ENCODE assay signal across 2 cellular contexts in the genomic region with DNA sequence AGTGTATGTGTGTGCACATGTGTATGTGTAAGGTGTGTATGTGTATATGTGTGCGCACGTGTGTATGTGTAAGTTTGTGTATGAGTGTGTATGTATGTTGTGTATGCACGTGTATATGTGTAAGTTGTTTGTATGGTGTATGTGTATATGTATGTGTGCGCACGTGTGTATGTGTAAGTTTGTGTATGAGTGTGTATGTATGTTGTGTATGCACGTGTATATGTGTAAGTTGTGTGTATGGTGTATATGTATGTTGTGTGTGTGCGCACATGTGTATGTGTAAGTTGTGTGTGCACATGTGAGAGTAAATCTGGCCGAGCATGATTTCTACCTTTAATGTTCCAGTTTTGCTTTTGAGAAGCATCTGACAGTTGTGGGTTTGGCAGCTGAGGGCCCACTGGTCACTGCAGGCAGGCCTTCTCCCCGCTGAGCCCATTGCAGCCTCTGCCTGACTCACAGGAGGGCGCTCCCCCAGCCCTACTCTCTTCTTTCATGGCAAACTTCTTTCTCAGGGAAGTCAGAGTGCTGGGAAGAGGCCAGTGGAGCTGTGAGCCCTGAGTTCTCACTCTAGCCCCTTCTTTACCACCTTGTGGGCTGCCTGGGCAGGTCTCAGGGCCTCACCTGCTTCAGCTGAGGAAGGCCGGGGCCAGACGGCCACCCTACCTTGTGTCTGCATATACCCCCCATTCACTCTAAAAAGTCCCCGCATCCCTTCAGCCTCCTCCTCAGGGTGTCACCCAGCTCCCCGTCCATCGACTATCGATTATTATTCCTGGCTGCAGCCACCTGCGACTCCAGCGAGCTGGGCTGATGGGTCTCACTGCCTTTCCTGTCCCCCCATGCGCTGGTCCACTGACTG.
A peak's percentile ranks its signal among the peaks of the same experiment; 100 is the strongest.
TF ChIP-seq lines count a peak whose summit lies in the region.

No MANE protein-coding gene starts in this region.

TF ChIP-seq in HEK293, 187 proteins besides CTCF, POLR2A, EP300 and RAD21:
- TF ChIP-seq ZNF202 (tag by site-specific recombination; IDR thresholded peaks at IDR 0.05; ENCODE audit: borderline replicate concordance) (no peak), KLF7 (tag by site-specific recombination; IDR thresholded peaks at IDR 0.05; ENCODE audit: borderline replicate concordance) (0 out of 2 replicates have a peak, but pooled peaks have one; percentile 0), ZBTB17 (tag by site-specific recombination; IDR thresholded peaks at IDR 0.05) (peak; percentile 73)

TF ChIP-seq in HepG2, 621 proteins besides CTCF, POLR2A, EP300 and RAD21:
- TF ChIP-seq, protein P1, sequence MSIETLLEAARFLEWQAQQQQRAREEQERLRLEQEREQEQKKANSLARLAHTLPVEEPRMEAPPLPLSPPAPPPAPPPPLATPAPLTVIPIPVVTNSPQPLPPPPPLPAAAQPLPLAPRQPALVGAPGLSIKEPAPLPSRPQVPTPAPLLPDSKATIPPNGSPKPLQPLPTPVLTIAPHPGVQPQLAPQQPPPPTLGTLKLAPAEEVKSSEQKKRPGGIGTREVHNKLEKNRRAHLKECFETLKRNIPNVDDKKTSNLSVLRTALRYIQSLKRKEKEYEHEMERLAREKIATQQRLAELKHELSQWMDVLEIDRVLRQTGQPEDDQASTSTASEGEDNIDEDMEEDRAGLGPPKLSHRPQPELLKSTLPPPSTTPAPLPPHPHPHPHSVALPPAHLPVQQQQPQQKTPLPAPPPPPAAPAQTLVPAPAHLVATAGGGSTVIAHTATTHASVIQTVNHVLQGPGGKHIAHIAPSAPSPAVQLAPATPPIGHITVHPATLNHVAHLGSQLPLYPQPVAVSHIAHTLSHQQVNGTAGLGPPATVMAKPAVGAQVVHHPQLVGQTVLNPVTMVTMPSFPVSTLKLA (IDR thresholded peaks at IDR 0.05), result peak; percentile 72
- TF ChIP-seq, protein P2, sequence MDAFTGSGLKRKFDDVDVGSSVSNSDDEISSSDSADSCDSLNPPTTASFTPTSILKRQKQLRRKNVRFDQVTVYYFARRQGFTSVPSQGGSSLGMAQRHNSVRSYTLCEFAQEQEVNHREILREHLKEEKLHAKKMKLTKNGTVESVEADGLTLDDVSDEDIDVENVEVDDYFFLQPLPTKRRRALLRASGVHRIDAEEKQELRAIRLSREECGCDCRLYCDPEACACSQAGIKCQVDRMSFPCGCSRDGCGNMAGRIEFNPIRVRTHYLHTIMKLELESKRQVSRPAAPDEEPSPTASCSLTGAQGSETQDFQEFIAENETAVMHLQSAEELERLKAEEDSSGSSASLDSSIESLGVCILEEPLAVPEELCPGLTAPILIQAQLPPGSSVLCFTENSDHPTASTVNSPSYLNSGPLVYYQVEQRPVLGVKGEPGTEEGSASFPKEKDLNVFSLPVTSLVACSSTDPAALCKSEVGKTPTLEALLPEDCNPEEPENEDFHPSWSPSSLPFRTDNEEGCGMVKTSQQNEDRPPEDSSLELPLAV (CRISPR knock-in tag; conservative IDR thresholded peaks at IDR 0.05; ENCODE audit: low read depth), result no peak
